Comparison of ENCODE assay signal across 35 cellular contexts in genomic region chr13:96178759-96179158, GRCh38.
"Had no signal": no experiment of that assay in that cellular context is flagged by ENCODE, and none has a peak within 500 bp of the region (broad histone marks: within the 10 kb centered on the region; RNA-seq: fewer than 3 reads in every experiment).

No MANE protein-coding gene starts in this region.

- DNase-seq: Kasumi-1, MG63, MM.1S, MV-4-11, NCI-H1048, NCI-H1092, NCI-H1092 treated with DMSO at 0.1 percent for 48 hours, NCI-H1105, NCI-H1105 treated with DMSO at 0.1 percent for 48 hours, NCI-H1417, NCI-H1417 treated with DMSO at 0.1 percent for 48 hours, NCI-H1436, NCI-H1436 treated with DMSO at 0.1 percent for 48 hours, NCI-H146, NCI-H1694, NCI-H1694 treated with DMSO at 0.1 percent for 48 hours, NCI-H187, NCI-H187 treated with DMSO at 0.1 percent for 48 hours, NCI-H1930, NCI-H2029, NCI-H2029 treated with DMSO at 0.1 percent for 48 hours, NCI-H2081, NCI-H2081 treated with DMSO at 0.1 percent for 48 hours, NCI-H2107, NCI-H2171, NCI-H2171 treated with DMSO at 0.1 percent for 48 hours, NCI-H2227 treated with DMSO at 0.1 percent for 48 hours, NCI-H226, NCI-H345, NCI-H446, NCI-H446 treated with DMSO at 0.1 percent for 48 hours, NCI-H510A, NCI-H510A treated with DMSO at 0.1 percent for 48 hours, NCI-H524, NCI-H524 treated with DMSO at 0.1 percent for 48 hours had no signal

- H3K9me3 ChIP-seq: MG63 had no signal

- H3K36me3 ChIP-seq: MG63 had no signal

- H3K4me3 ChIP-seq: MG63 had no signal

- H3K27me3 ChIP-seq: MG63 had no signal
